Comparison of ENCODE assay signal across 24 cellular contexts in genomic region chr6:31963921-31964320, GRCh38. TPM values are rescaled to one million over a fixed set of nuclear protein-coding genes. Genes with fewer than 3 reads are reported as not detected.
"Had no signal": no experiment of that assay in that cellular context is flagged by ENCODE, and none has a peak within 500 bp of the region (broad histone marks: within the 10 kb centered on the region; RNA-seq: fewer than 3 reads in every experiment).

No MANE protein-coding gene starts in this region.

- H3K27ac Mint-ChIP-seq: activated CD4-positive, alpha-beta T cell treated with anti-CD3 and anti-CD28 coated beads, Interleukin-2, amount 10 ng/mL, durations not matched to agents 24 days and 14 days; activated T-cell treated with anti-CD3 and anti-CD28 coated beads, Interleukin-2, amount 50 U/mL, for 72 hours; T-helper 2 cell treated with Interferon-gamma antibody and Interleukin-4, amounts not matched to agents 5 μg/mL and 100 μg/mL, for 36 hours; WTC11 had no signal

- H3K4me2 ChIP-seq: KMS-11, SK-N-SH had no signal

- H3K9me3 ChIP-seq: ascending aorta, body of pancreas, MG63, SJCRH30, SK-N-SH had no signal

- H3K27ac ChIP-seq: ascending aorta, body of pancreas, KMS-11, SJCRH30 had no signal

- DNase-seq: activated CD4-positive, alpha-beta T cell treated with anti-CD3 and anti-CD28 coated beads for 1 hour; activated CD4-positive, alpha-beta T cell treated with anti-CD3 and anti-CD28 coated beads, Interleukin-2, amount 10 ng/mL, durations not matched to agents 24 days and 14 days; activated CD4-positive, alpha-beta T cell treated with anti-CD3 and anti-CD28 coated beads, Interleukin-2, amount 50 U/mL, for 48 hours; activated T-cell treated with anti-CD3 and anti-CD28 coated beads, Interleukin-2, amount 50 U/mL, for 72 hours; amniotic stem cell; body of pancreas; central memory CD4-positive, alpha-beta T cell; MG63; NCI-H1105; NCI-H1436; NCI-H1694 treated with DMSO at 0.1 percent for 48 hours; NCI-H2029 treated with DMSO at 0.1 percent for 48 hours; NCI-H345; NCI-H510A; NCI-H526 treated with DMSO at 0.1 percent for 48 hours; NCI-H82; SJCRH30; SK-N-SH; T-helper 1 cell had no signal

- H3K4me1 ChIP-seq: SJCRH30 had no signal

- H3K4me3 ChIP-seq: ascending aorta, body of pancreas, MG63, SJCRH30 had no signal

- H3K27me3 Mint-ChIP-seq: activated CD4-positive, alpha-beta T cell treated with anti-CD3 and anti-CD28 coated beads, Interleukin-2, amount 10 ng/mL, durations not matched to agents 24 days and 14 days; IgD-negative memory B cell had no signal

- ATAC-seq: activated T-cell treated with anti-CD3 and anti-CD28 coated beads, Interleukin-2, amount 50 U/mL, for 72 hours; body of pancreas; WTC11 had no signal

- H3K9ac ChIP-seq: KMS-11, SK-N-SH had no signal

- H3K27me3 ChIP-seq: ascending aorta, body of pancreas, MG63, SJCRH30 had no signal

- H3K4me3 Mint-ChIP-seq: activated CD4-positive, alpha-beta T cell treated with anti-CD3 and anti-CD28 coated beads, Interleukin-2, amount 10 ng/mL, durations not matched to agents 24 days and 14 days; activated T-cell treated with anti-CD3 and anti-CD28 coated beads, Interleukin-2, amount 50 U/mL, for 72 hours; T-helper 2 cell treated with Interferon-gamma antibody and Interleukin-4, amounts not matched to agents 5 μg/mL and 100 μg/mL, for 36 hours; WTC11 had no signal

- H3K9me3 Mint-ChIP-seq: activated CD4-positive, alpha-beta T cell treated with anti-CD3 and anti-CD28 coated beads, Interleukin-2, amount 10 ng/mL, durations not matched to agents 24 days and 14 days; activated T-cell treated with anti-CD3 and anti-CD28 coated beads, Interleukin-2, amount 50 U/mL, for 72 hours; IgD-negative memory B cell; T-helper 2 cell treated with Interferon-gamma antibody and Interleukin-4, amounts not matched to agents 5 μg/mL and 100 μg/mL, for 36 hours; WTC11 had no signal

RNA-seq across cellular contexts. Expression of gene CFB, which starts 18.0 kb away (rescaled TPM):
- total RNA-seq: activated CD4-positive, alpha-beta T cell treated with anti-CD3 and anti-CD28 coated beads, Interleukin-2, amount 10 ng/mL, durations not matched to agents 24 days and 14 days; SJCRH30 had no signal
- polyA plus RNA-seq: IgD-negative memory B cell had no signal
